Comparison of ENCODE assay signal across 22 cellular contexts in the genomic region with DNA sequence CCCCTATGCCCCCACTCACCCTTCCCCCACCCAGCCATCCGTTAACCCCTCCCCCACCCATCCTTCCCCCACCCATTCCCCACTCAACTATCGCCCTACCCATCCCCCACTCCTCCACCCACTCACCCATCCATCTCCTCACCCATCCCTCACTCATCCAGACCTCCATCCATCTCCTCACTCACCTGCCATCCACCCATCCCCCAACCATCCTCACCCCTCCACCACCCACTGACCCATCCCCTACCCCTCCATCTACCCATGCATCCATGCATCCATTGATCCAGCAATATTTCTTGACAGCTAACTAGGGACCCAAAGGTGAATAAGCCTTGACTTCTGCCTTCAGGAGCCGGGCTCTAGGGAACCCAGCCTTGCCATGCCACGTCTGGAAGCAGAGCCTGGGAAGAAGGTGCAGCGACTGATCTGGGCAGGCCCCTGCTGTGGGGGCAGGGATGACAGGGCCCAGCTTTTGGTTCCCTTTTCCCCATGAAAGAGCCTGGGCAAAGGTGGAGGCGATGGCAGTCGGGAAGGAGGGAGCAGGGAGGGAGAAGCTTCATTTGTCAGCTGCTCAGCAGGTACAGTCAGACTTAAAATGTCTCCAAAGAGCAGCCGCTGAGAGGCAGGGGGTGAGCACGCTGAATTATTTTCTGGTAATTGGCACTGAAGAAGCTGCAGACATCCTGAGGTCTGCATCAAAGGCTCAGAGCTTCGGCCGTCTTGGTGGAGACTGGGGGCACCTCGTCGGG. TPM values are rescaled to one million over a fixed set of nuclear protein-coding genes. Genes with fewer than 3 reads are reported as not detected.
"Had no signal": no experiment of that assay in that cellular context is flagged by ENCODE, and none has a peak within 500 bp of the region (broad histone marks: within the 10 kb centered on the region; RNA-seq: fewer than 3 reads in every experiment).

No MANE protein-coding gene starts in this region.

- H3K27ac Mint-ChIP-seq: activated CD4-positive, alpha-beta memory T cell treated with anti-CD3 and anti-CD28 coated beads, Interleukin-2, amount 10 ng/mL, durations not matched to agents 7 days and 5 days; activated CD4-positive, alpha-beta T cell treated with anti-CD3 and anti-CD28 coated beads, Interleukin-2, amount 10 ng/mL, durations not matched to agents 24 days and 14 days; activated naive CD4-positive, alpha-beta T cell treated with anti-CD3 and anti-CD28 coated beads, Interleukin-2, amount 50 U/mL, for 24 hours; activated T-cell treated with anti-CD3 and anti-CD28 coated beads, Interleukin-2, amount 50 U/mL, for 72 hours; dendritic cell treated with granulocyte-macrophage colony-stimulating factor and Interleukin-4, amounts not matched to agents 40 ng/mL and 50 ng/mL, for 4 days; T-helper 17 cell had no signal

- H3K27me3 ChIP-seq: adrenal gland, thyroid gland, upper lobe of right lung had no signal

- H3K9me3 Mint-ChIP-seq: activated CD4-positive, alpha-beta memory T cell treated with anti-CD3 and anti-CD28 coated beads, Interleukin-2, amount 10 ng/mL, durations not matched to agents 7 days and 5 days; activated CD4-positive, alpha-beta T cell treated with anti-CD3 and anti-CD28 coated beads, Interleukin-2, amount 10 ng/mL, durations not matched to agents 24 days and 14 days; activated naive CD4-positive, alpha-beta T cell treated with anti-CD3 and anti-CD28 coated beads, Interleukin-2, amount 50 U/mL, for 24 hours; natural killer cell treated with Interleukin-12 subunit alpha and Interleukin-12 subunit beta and Interleukin-15 and Interleukin-18, amount 100 ng/mL, for 72 hours had no signal

- H3K4me1 Mint-ChIP-seq: activated CD4-positive, alpha-beta memory T cell treated with anti-CD3 and anti-CD28 coated beads, Interleukin-2, amount 10 ng/mL, durations not matched to agents 7 days and 5 days; activated CD4-positive, alpha-beta T cell treated with anti-CD3 and anti-CD28 coated beads, Interleukin-2, amount 10 ng/mL, durations not matched to agents 24 days and 14 days; activated naive CD4-positive, alpha-beta T cell treated with anti-CD3 and anti-CD28 coated beads, Interleukin-2, amount 50 U/mL, for 24 hours; T-helper 17 cell had no signal

- DNase-seq: activated CD4-positive, alpha-beta memory T cell treated with anti-CD3 and anti-CD28 coated beads, Interleukin-2, amount 10 ng/mL, durations not matched to agents 7 days and 5 days; activated CD4-positive, alpha-beta T cell treated with anti-CD3 and anti-CD28 coated beads, Interleukin-2, amount 10 ng/mL, durations not matched to agents 24 days and 14 days; activated effector memory CD4-positive, alpha-beta T cell treated with anti-CD3 and anti-CD28 coated beads, Interleukin-2, amount 50 U/mL, for 16 hours; activated T-cell treated with anti-CD3 and anti-CD28 coated beads, Interleukin-2, amount 50 U/mL, for 72 hours; adrenal gland; effector CD4-positive, alpha-beta T cell; erythroblast; foreskin fibroblast; left lung; occipital lobe; stimulated activated CD4-positive, alpha-beta T cell treated with anti-CD3 and anti-CD28 coated beads, Interleukin-4, amount 100 ng/mL, for 24 hours; stimulated activated naive CD4-positive, alpha-beta T cell treated with Interleukin-2 at 50 U/mL for 16 hours; SW 1271; T-helper 17 cell; thyroid gland; upper lobe of right lung had no signal

- H3K4me3 ChIP-seq: adrenal gland, left lung, SK-N-MC, thyroid gland, upper lobe of right lung had no signal

- H3K4me3 Mint-ChIP-seq: activated CD4-positive, alpha-beta memory T cell treated with anti-CD3 and anti-CD28 coated beads, Interleukin-2, amount 10 ng/mL, durations not matched to agents 7 days and 5 days; activated CD4-positive, alpha-beta T cell treated with anti-CD3 and anti-CD28 coated beads, Interleukin-2, amount 10 ng/mL, durations not matched to agents 24 days and 14 days; activated naive CD4-positive, alpha-beta T cell treated with anti-CD3 and anti-CD28 coated beads, Interleukin-2, amount 50 U/mL, for 24 hours; activated T-cell treated with anti-CD3 and anti-CD28 coated beads, Interleukin-2, amount 50 U/mL, for 72 hours; dendritic cell treated with granulocyte-macrophage colony-stimulating factor and Interleukin-4, amounts not matched to agents 40 ng/mL and 50 ng/mL, for 4 days; natural killer cell treated with Interleukin-12 subunit alpha and Interleukin-12 subunit beta and Interleukin-15 and Interleukin-18, amount 100 ng/mL, for 72 hours; T-helper 17 cell had no signal

- H3K36me3 ChIP-seq: adrenal gland, left lung, thyroid gland, upper lobe of right lung had no signal

- H3K27ac ChIP-seq: adrenal gland, left lung, SK-N-MC, thyroid gland, upper lobe of right lung had no signal

- H3K9me3 ChIP-seq: adrenal gland, left lung, thyroid gland, upper lobe of right lung had no signal

- H3K36me3 Mint-ChIP-seq: activated naive CD4-positive, alpha-beta T cell treated with anti-CD3 and anti-CD28 coated beads, Interleukin-2, amount 50 U/mL, for 24 hours had no signal

RNA-seq across cellular contexts. Expression of a gene that starts 23.2 kb away (rescaled TPM):
- total RNA-seq: activated CD4-positive, alpha-beta memory T cell treated with anti-CD3 and anti-CD28 coated beads, Interleukin-2, amount 10 ng/mL, durations not matched to agents 7 days and 5 days; fibroblast of lung had no signal
- polyA plus RNA-seq: fibroblast of lung, keratinocyte had no signal
